ENCODE assay signal across 13 cellular contexts in the genomic region with DNA sequence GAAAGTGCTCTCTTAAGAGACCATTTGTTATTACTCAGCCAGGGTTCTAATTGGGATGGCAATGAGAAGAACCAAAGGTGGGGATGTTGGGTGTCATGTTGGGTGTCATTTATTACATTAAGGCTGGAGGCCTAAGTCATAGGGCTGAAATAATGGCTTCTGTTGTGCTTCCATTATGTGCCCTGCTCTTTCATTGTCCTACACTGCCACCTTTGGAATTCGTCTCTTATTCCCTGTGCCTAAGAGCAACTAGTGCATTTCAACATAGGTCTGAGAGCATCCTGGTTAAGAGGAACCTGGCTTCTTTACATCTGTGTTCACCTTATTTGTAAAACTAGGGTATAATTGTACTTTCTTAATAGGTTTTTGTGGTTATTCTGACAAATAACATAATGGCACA. TPM values are rescaled to one million over a fixed set of nuclear protein-coding genes. Genes with fewer than 3 reads are reported as not detected.
A peak's percentile ranks its signal among the peaks of the same experiment; 100 is the strongest.
DNase-seq lines count a peak whose midpoint lies in the region; ATAC-seq and TF ChIP-seq lines count a peak whose summit lies in the region.
"Had no signal": no experiment of that assay in that cellular context is flagged by ENCODE, and none has a peak within 500 bp of the region (broad histone marks: within the 10 kb centered on the region; RNA-seq: fewer than 3 reads in every experiment).

No MANE protein-coding gene starts in this region.

- intact Hi-C loops in Right ventricle myocardium superior (cut with DNase I) (no loop called here), left cardiac atrium (cut with DNase I) (no loop called here), left ventricle myocardium inferior (cut with micrococcal nuclease) (no loop called here), gastrocnemius medialis (cut with DNase I; ENCODE audit: low total_unique reads) (no loop called here)

- TF ChIP-seq POLR2A in gastrocnemius medialis (IDR thresholded peaks at IDR 0.05) = no peak

- in situ Hi-C loops in G401 (cut with HindIII; ENCODE audit: low sequenced_read_pairs) (no loop called here), gastrocnemius medialis (cut with MboI; ENCODE audit: low sequenced_read_pairs in 4 of 4) (no loop called here)

- H3K4me3 ChIP-seq in left ventricle myocardium inferior (no peak overlapping the region), gastrocnemius medialis (no peak overlapping the region)
- H3K4me3 ChIP-seq: Peyer's patch had no signal

- H3K4me1 ChIP-seq in left ventricle myocardium inferior (no peaks in the 10 kb centered on the region), gastrocnemius medialis (no peaks in the 10 kb centered on the region)
- H3K4me1 ChIP-seq: Peyer's patch had no signal

- DNase-seq in Right ventricle myocardium superior (no peak), left cardiac atrium (no peak), NCI-H69 (lab: John Stamatoyannopoulos, UW) (peak; percentile 91), left ventricle myocardium inferior (no peak), G401 (ENCODE audit: low spot score) (no peak), GF-D8 (lab: John Stamatoyannopoulos, UW) (no peak), gastrocnemius medialis (no peak)
- no peak for DNase-seq in activated CD8-positive, alpha-beta memory T cell treated with anti-CD3 and anti-CD28 coated beads, Interleukin-2, amount 50 U/mL, for 48 hours
- DNase-seq: activated CD4-positive, alpha-beta T cell treated with anti-CD3 and anti-CD28 coated beads for 48 hours; activated gamma-delta T cell; cortex of kidney; head of caudate nucleus; Peyer's patch had no signal

- H3K27ac ChIP-seq in left ventricle myocardium inferior (replicated peaks) = no peak overlapping the region
- no peak overlapping the region for H3K27ac ChIP-seq in gastrocnemius medialis
- H3K27ac ChIP-seq: Peyer's patch had no signal

- TF ChIP-seq CTCF in left ventricle myocardium inferior (IDR thresholded peaks at IDR 0.05; ENCODE audit: borderline replicate concordance) (peak; percentile 44), gastrocnemius medialis (IDR thresholded peaks at IDR 0.05 in 4 of 5, conservative IDR thresholded peaks at IDR 0.05 in 1 of 5) (no peak)

- H3K36me3 ChIP-seq in left ventricle myocardium inferior (peaks cover 93% of the 10 kb centered on the region), gastrocnemius medialis (peaks cover 0 to 83% of the 10 kb centered on the region in 2 donors)

- H3K9me3 ChIP-seq in left ventricle myocardium inferior (replicated peaks) (no peaks in the 10 kb centered on the region), gastrocnemius medialis (no peaks in the 10 kb centered on the region)
- H3K9me3 ChIP-seq: Peyer's patch had no signal

- H3K27me3 ChIP-seq in left ventricle myocardium inferior (ENCODE audit: low read depth) = no peaks in the 10 kb centered on the region
- H3K27me3 ChIP-seq in gastrocnemius medialis = no peaks in the 10 kb centered on the region
- H3K27me3 ChIP-seq: Peyer's patch had no signal

- ATAC-seq in Right ventricle myocardium superior (ENCODE audit: poor library complexity) (peak; percentile 41), left cardiac atrium (no peak), gastrocnemius medialis (no peak)

RNA-seq across cellular contexts. Expression of gene RIOX2, which starts 32.2 kb away (rescaled TPM):
- total RNA-seq in Right ventricle myocardium superior (9.5 TPM), left cardiac atrium (10 to 100 TPM; 12.9 to 16.0 TPM), left ventricle myocardium inferior (9.5 TPM), gastrocnemius medialis (10 to 100 TPM; 27.4 to 57.3 (median 49.6) TPM)
- total RNA-seq in G401 (2014; rRNA removed; shearing (Covaris generic)) = 28.3 and 32.3 TPM in 2 replicates
